In genomic region chr10:92832998-92833642, GRCh38 we compare ENCODE assay signal across 31 cellular contexts. TPM values are rescaled to one million over a fixed set of nuclear protein-coding genes. Genes with fewer than 3 reads are reported as not detected.
DNase-seq lines count a peak whose midpoint lies in the region; ATAC-seq, FAIRE-seq and TF ChIP-seq lines count a peak whose summit lies in the region.
"Had no signal": no experiment of that assay in that cellular context is flagged by ENCODE, and none has a peak within 500 bp of the region (broad histone marks: within the 10 kb centered on the region; RNA-seq: fewer than 3 reads in every experiment).

No MANE protein-coding gene starts in this region.

- peaks cover 23% of the 10 kb centered on the region for H3K4me1 Mint-ChIP-seq in nephron
- H3K4me1 Mint-ChIP-seq: brain had no signal

- in situ Hi-C loops in K562 (cut with MboI): loop anchor here (5.0 kb wide), 1 partner anchor 141 kb away; no protein-coding TSS in a partner anchor

- H3K27me3 ChIP-seq in K562 (ENCODE audit: control insufficient read depth in 2 of 2, insufficient read depth in 2 of 2, low read length in 2 of 2): no peaks in the 10 kb centered on the region
- H3K27me3 ChIP-seq in upper lobe of right lung: no peaks in the 10 kb centered on the region
- H3K27me3 ChIP-seq: adrenal gland, uterus had no signal

- H3K4me3 Mint-ChIP-seq in nephron: peak overlapping the region in 2 of 3 experiments; percentile 22 to 33
- H3K4me3 Mint-ChIP-seq: activated CD4-positive, alpha-beta memory T cell treated with anti-CD3 and anti-CD28 coated beads, Interleukin-2, amount 10 ng/mL, durations not matched to agents 7 days and 5 days; brain; nephron progenitor cell; stimulated activated naive B cell treated with anti-CD40 and anti-IgM and Interleukin-4, amounts not matched to agents 10 μg/mL and 1 μg/mL and 100 μg/mL, for 72 hours had no signal

- no peak for FAIRE-seq in K562 (lab: Jason Lieb, UNC)
- FAIRE-seq: G401.6 had no signal

- H3K9me1 ChIP-seq in K562 (ENCODE audit: control insufficient read depth, insufficient read depth, low read length): no peaks in the 10 kb centered on the region

- H3K79me2 ChIP-seq in K562 (ENCODE audit: control insufficient read depth, insufficient read depth, low read length): peaks cover 64% of the 10 kb centered on the region

- H3K4me1 ChIP-seq in K562 (replicated peaks in 1 of 2; ENCODE audit: control insufficient read depth in 2 of 2, insufficient read depth in 2 of 2, low read length in 2 of 2): peaks cover 7 to 16% of the 10 kb centered on the region in 2 experiments; a peak in 4 of 5 replicates
- peaks cover 5% of the 10 kb centered on the region for H3K4me1 ChIP-seq in upper lobe of right lung
- H3K4me1 ChIP-seq: uterus had no signal

- TF ChIP-seq CTCF in K562 (IDR thresholded peaks at IDR 0.05 in 2 of 3, conservative IDR thresholded peaks at IDR 0.05 in 1 of 3; ENCODE audit: insufficient read depth in 2 of 3, low read depth in 1 of 3, low read length in 3 of 3) (no peak), nephron (IDR thresholded peaks at IDR 0.05; ENCODE audit: unreplicated experiment in 3 of 3) (no peak), upper lobe of right lung (IDR thresholded peaks at IDR 0.05) (no peak), GM20000 (IDR thresholded peaks at IDR 0.05; ENCODE audit: extremely low read depth, missing control alignments) (no peak)

- peak overlapping the region; percentile 70; the same call in 1 of the 2 replicates for H2AFZ ChIP-seq in K562 (ENCODE audit: low read depth, low read length)
- H2AFZ ChIP-seq: PC-9 had no signal

- H4K20me1 ChIP-seq in K562 (replicated peaks; ENCODE audit: control insufficient read depth, insufficient read depth, low read length): no peaks in the 10 kb centered on the region

- peaks cover 3% of the 10 kb centered on the region for H3K27me3 Mint-ChIP-seq in nephron (ENCODE audit: low read depth)
- H3K27me3 Mint-ChIP-seq: stimulated activated naive B cell treated with anti-CD40 and anti-IgM and Interleukin-4, amounts not matched to agents 10 μg/mL and 1 μg/mL and 100 μg/mL, for 72 hours had no signal

- no peak for TF ChIP-seq POLR2A in K562 (conservative IDR thresholded peaks at IDR 0.05)

- no TSS peak for BruUV-seq in K562 (replicated peaks; lab: Mats Ljungman, UMichigan)

- no peaks in the 10 kb centered on the region for H3K9me3 Mint-ChIP-seq in nephron
- H3K9me3 Mint-ChIP-seq: brain; nephron progenitor cell; stimulated activated naive B cell treated with anti-CD40 and anti-IgM and Interleukin-4, amounts not matched to agents 10 μg/mL and 1 μg/mL and 100 μg/mL, for 72 hours had no signal

- H3K27ac Mint-ChIP-seq in nephron: peak overlapping the region in 1 of 3 experiments; percentile 3
- H3K27ac Mint-ChIP-seq: activated CD4-positive, alpha-beta memory T cell treated with anti-CD3 and anti-CD28 coated beads, Interleukin-2, amount 10 ng/mL, durations not matched to agents 7 days and 5 days; brain; nephron progenitor cell; stimulated activated naive B cell treated with anti-CD40 and anti-IgM and Interleukin-4, amounts not matched to agents 10 μg/mL and 1 μg/mL and 100 μg/mL, for 72 hours had no signal

- TF ChIP-seq RAD21 in K562 (CRISPR knock-in tag; conservative IDR thresholded peaks at IDR 0.05 in 1 of 2, IDR thresholded peaks at IDR 0.05 in 1 of 2): no peak

- DNase-seq in stimulated activated CD4-positive, alpha-beta T cell treated with anti-CD3 and anti-CD28 coated beads, Interleukin-1b, Interleukin-23, amount 100 ng/mL, for 48 hours: peak; percentile 22
- no peak for DNase-seq in stimulated activated CD4-positive, alpha-beta T cell treated with anti-CD3 and anti-CD28 coated beads, Interleukin-2, amount 100 ng/mL, for 48 hours
- DNase-seq in K562 (ENCODE audit: extremely low read depth in 1 of 4, low spot score in 3 of 4) (no peak), upper lobe of right lung (no peak), GM20000 (ENCODE audit: low spot score) (no peak), SHP77 treated with DMSO at 0.1 percent for 48 hours (lab: John Stamatoyannopoulos, UW) (no peak)
- DNase-seq: activated CD4-positive, alpha-beta memory T cell treated with anti-CD3 and anti-CD28 coated beads, Interleukin-2, amount 10 ng/mL, durations not matched to agents 7 days and 5 days; activated CD4-positive, CD25-positive, alpha-beta regulatory T cell; activated gamma-delta T cell treated with Interleukin-2 at 50 U/mL for 16 hours; adrenal gland; Caco-2; cerebellar nuclear complex; NCI-H1092 treated with DMSO at 0.1 percent for 48 hours; NCI-H187 treated with DMSO at 0.1 percent for 48 hours; NCI-H526; nephron progenitor cell; NK-92 treated with Interleukin-12 subunit alpha and Interleukin-12 subunit beta, amount 100 ng/mL, for 24 hours; PC-9; right cardiac atrium; stimulated activated CD4-positive, alpha-beta T cell treated with anti-CD3 and anti-CD28 coated beads, Interleukin-12 subunit alpha, Interleukin-12 subunit beta, amount 100 ng/mL, for 4 hours; stimulated activated CD4-positive, alpha-beta T cell treated with anti-CD3 and anti-CD28 coated beads, Interleukin-4, amount 100 ng/mL, for 4 hours; stimulated activated naive B cell treated with anti-CD40 and anti-IgM and Interleukin-4, amounts not matched to agents 10 μg/mL and 1 μg/mL and 100 μg/mL, for 72 hours; SW 1271; T-helper 9 cell; uterus had no signal

- TF ChIP-seq EP300 in K562 (IDR thresholded peaks at IDR 0.05; ENCODE audit: low read length): no peak

- no peaks in the 10 kb centered on the region for H3K36me3 Mint-ChIP-seq in nephron (ENCODE audit: low read depth)
- H3K36me3 Mint-ChIP-seq: brain; stimulated activated naive B cell treated with anti-CD40 and anti-IgM and Interleukin-4, amounts not matched to agents 10 μg/mL and 1 μg/mL and 100 μg/mL, for 72 hours had no signal

- H3K9ac ChIP-seq in K562 (ENCODE audit: insufficient read depth in 1 of 2, low read depth in 2 of 2, low read length in 2 of 2): peak overlapping the region; percentile 69 to 86; a peak in 3 of 4 replicates

- CTCF ChIA-PET in K562 (lab: Yijun Ruan, JAX; ENCODE audit: low intra/inter-chr PET ratio): no interaction called here

- H3K36me3 ChIP-seq in K562 (ENCODE audit: control insufficient read depth, insufficient read depth, low read length) (peaks cover 26% of the 10 kb centered on the region), upper lobe of right lung (no peaks in the 10 kb centered on the region)
- H3K36me3 ChIP-seq: adrenal gland, uterus had no signal

- H3K4me3 ChIP-seq in K562 (peak overlapping the region; percentile 40), upper lobe of right lung (peak overlapping the region; percentile 41)
- H3K4me3 ChIP-seq: adrenal gland, PC-9, uterus had no signal

- 0% methylated on average over 1 of the region's 1 CpG for WGBS in K562 (ENCODE audit: insufficient coverage, low coverage, missing lambda C conversion rate)

- peak overlapping the region; percentile 86 for H3K4me2 ChIP-seq in K562 (ENCODE audit: insufficient read depth, low read length)
- H3K4me2 ChIP-seq: PC-9 had no signal

- H3K9me3 ChIP-seq in K562 (replicated peaks; ENCODE audit: control insufficient read depth, insufficient read depth, low read depth, low read length): no peaks in the 10 kb centered on the region
- H3K9me3 ChIP-seq in upper lobe of right lung: no peaks in the 10 kb centered on the region
- H3K9me3 ChIP-seq: adrenal gland, Caco-2, uterus had no signal

- H3K27ac ChIP-seq in K562 (ENCODE audit: extremely low read depth, low read depth, low read length) (peak overlapping the region; percentile 65), upper lobe of right lung (no peak overlapping the region)
- H3K27ac ChIP-seq: adrenal gland, C4-2B, PC-9, uterus had no signal

- intact Hi-C loops in K562 (cut with micrococcal nuclease) (loop anchor here (5.0 kb wide), 1 partner anchor 241 kb away; the partner anchor contains the start of gene KIF11), upper lobe of right lung (cut with DNase I) (no loop called here)

- POLR2A ChIA-PET in K562 (lab: Yijun Ruan, JAX): interaction anchor here (1.0 to 1.8 kb wide), 4 partner anchors 10 to 143 kb away, joined by 3 to 6 read pairs (median 4); partner anchors contain the start of gene HHEX

- no peak for ATAC-seq in K562
- peak; percentile 66 for ATAC-seq in upper lobe of right lung
- no peak for ATAC-seq in HG02884 (IDR thresholded peaks at IDR 0.05; ENCODE audit: unreplicated experiment)
- ATAC-seq: right cardiac atrium; Right ventricle myocardium inferior; stimulated activated naive B cell treated with anti-CD40 and anti-IgM and Interleukin-4, amounts not matched to agents 10 μg/mL and 1 μg/mL and 100 μg/mL, for 72 hours had no signal

TF ChIP-seq in K562, 482 proteins besides CTCF, POLR2A, EP300 and RAD21 (continues in another document):
- no peak for TF ChIP-seq SUPT5H (IDR thresholded peaks at IDR 0.05)

RNA-seq across cellular contexts. Expression of gene EXOC6, which starts 15.2 kb away (rescaled TPM):
- total RNA-seq in K562 (2011; cell fraction: chromatin; rRNA removed; ENCODE audit: low replicate concordance): 16.4 and 84.1 TPM in 2 replicates
- total RNA-seq in K562 (2011; cell fraction: nucleolus; rRNA removed): 24.0 and 28.2 TPM in 2 replicates
- 25.2 and 30.2 TPM in 2 replicates for total RNA-seq in K562 (2011; cell fraction: nucleoplasm; rRNA removed)
- total RNA-seq in K562 (2014; rRNA removed): 21.3 and 45.1 TPM in 2 replicates
- total RNA-seq in K562 (2014; rRNA removed; fragmentation: Illumina TruSeq; extraction: Trizol): 34.7 and 41.8 TPM in 2 replicates
- 30.1 and 34.7 TPM in 2 replicates for total RNA-seq in K562 (2015; rRNA removed; fragmentation: Illumina TruSeq; extraction: Trizol)
- total RNA-seq in K562 (2021): 24.7 and 25.0 TPM in 2 replicates
- polyA plus RNA-seq in K562 (2011; rRNA removed): 24.9 and 42.5 TPM in 2 replicates
- polyA plus RNA-seq in K562 (2011; cell fraction: cytosol; rRNA removed): 3.8 and 8.0 TPM in 2 replicates
- polyA plus RNA-seq in K562 (2011; cell fraction: nucleus; rRNA removed): 20.7 and 27.0 TPM in 2 replicates
- polyA plus RNA-seq in K562 (2012): 20.9 and 30.9 TPM in 2 replicates
- 40.4 and 42.8 TPM in 2 replicates for polyA plus RNA-seq in K562 (2014; fragmentation: Illumina TruSeq; extraction: Trizol)
- 10 to 100 TPM; 13.9 to 17.0 TPM for polyA plus RNA-seq in K562 (2014; fragmentation: Nextera tagmentation; extraction: Ambion mirVana)
- 14.2 and 17.3 TPM in 2 replicates for polyA plus RNA-seq in K562 (2014; rRNA removed)
- 21.3 and 30.5 TPM in 2 replicates for polyA minus RNA-seq in K562 (2011; rRNA and poly(A)+ RNA removed)
- polyA minus RNA-seq in K562 (2011; cell fraction: cytosol; rRNA and poly(A)+ RNA removed): 16.7 and 23.3 TPM in 2 replicates
- polyA minus RNA-seq in K562 (2011; cell fraction: nucleus; rRNA and poly(A)+ RNA removed): 13.7 and 44.5 TPM in 2 replicates
- 24.9 TPM for total RNA-seq in upper lobe of right lung
